In genomic region chr5:448061-448765, GRCh38 we compare ENCODE assay signal across 10 cellular contexts. TPM values are rescaled to one million over a fixed set of nuclear protein-coding genes. Genes with fewer than 3 reads are reported as not detected.
DNase-seq lines count a peak whose midpoint lies in the region; ATAC-seq and TF ChIP-seq lines count a peak whose summit lies in the region.
"Had no signal": no experiment of that assay in that cellular context is flagged by ENCODE, and none has a peak within 500 bp of the region (broad histone marks: within the 10 kb centered on the region; RNA-seq: fewer than 3 reads in every experiment).

No MANE protein-coding gene starts in this region.

- no peak for TF ChIP-seq CTCF in lung (IDR thresholded peaks at IDR 0.05; ENCODE audit: control extremely low read depth, extremely low read depth)
- TF ChIP-seq CTCF in tibial artery (IDR thresholded peaks at IDR 0.05) = no peak
- no peak for TF ChIP-seq CTCF in Caco-2 (IDR thresholded peaks at IDR 0.05; ENCODE audit: insufficient read depth in 1 of 2, low read depth in 1 of 2, low read length in 1 of 2, severe bottlenecking in 1 of 2, unreplicated experiment in 1 of 2)

- peaks cover 79% of the 10 kb centered on the region for H3K36me3 Mint-ChIP-seq in activated naive CD4-positive, alpha-beta T cell treated with anti-CD3 and anti-CD28 coated beads, Interleukin-2, amount 10 ng/mL, durations not matched to agents 7 days and 5 days
- H3K36me3 Mint-ChIP-seq in Caco-2 (ENCODE audit: insufficient read depth, unreplicated experiment) = peaks cover 63% of the 10 kb centered on the region

- ATAC-seq in lung (ENCODE audit: insufficient read depth, low FRiP score) = peak; percentile 64

- peaks cover 46% of the 10 kb centered on the region for H3K4me1 Mint-ChIP-seq in activated naive CD4-positive, alpha-beta T cell treated with anti-CD3 and anti-CD28 coated beads, Interleukin-2, amount 10 ng/mL, durations not matched to agents 7 days and 5 days
- H3K4me1 Mint-ChIP-seq in Caco-2 (ENCODE audit: low read depth, unreplicated experiment) = no peaks in the 10 kb centered on the region

- intact Hi-C loops in tibial artery (cut with DNase I; ENCODE audit: low total_unique reads) = no loop called here
- intact Hi-C loops in Caco-2 (cut with micrococcal nuclease; ENCODE audit: unreplicated experiment) = loop anchor here (10.0 kb wide), 1 partner anchor 167 kb away; the partner anchor contains the start of gene CEP72

- H3K27ac Mint-ChIP-seq in activated naive CD4-positive, alpha-beta T cell treated with anti-CD3 and anti-CD28 coated beads, Interleukin-2, amount 10 ng/mL, durations not matched to agents 7 days and 5 days = peak overlapping the region; percentile 43
- no peak overlapping the region for H3K27ac Mint-ChIP-seq in Caco-2 (ENCODE audit: unreplicated experiment)

- H3K4me3 Mint-ChIP-seq in activated naive CD4-positive, alpha-beta T cell treated with anti-CD3 and anti-CD28 coated beads, Interleukin-2, amount 10 ng/mL, durations not matched to agents 7 days and 5 days = no peak overlapping the region
- no peak overlapping the region for H3K4me3 Mint-ChIP-seq in Caco-2 (ENCODE audit: unreplicated experiment)

- BruUV-seq in Caco-2 (replicated peaks; lab: Mats Ljungman, UMichigan) = no TSS peak

- CTCF ChIA-PET in activated naive CD4-positive, alpha-beta T cell treated with anti-CD3 and anti-CD28 coated beads, Interleukin-2, amount 10 ng/mL, durations not matched to agents 7 days and 5 days (lab: Charles Lee) = interaction anchor here (0.8 kb wide), 1 partner anchor 17 kb away, joined by 3 read pairs; no protein-coding TSS in a partner anchor
- CTCF ChIA-PET in Caco-2 (lab: Charles Lee) = no interaction called here

- H3K36me3 ChIP-seq in lung (ENCODE audit: control insufficient read depth in 2 of 2, insufficient read depth in 2 of 2, low read length in 2 of 2) (peaks cover 23 to 39% of the 10 kb centered on the region in 2 donors), tibial artery (peaks cover 62 to 70% (median 66%) of the 10 kb centered on the region in 3 donors), Caco-2 (ENCODE audit: control insufficient read depth, insufficient read depth, low read length) (peaks cover 10% of the 10 kb centered on the region)

- WGBS in lung, 2 donors = 60 to 83% methylated on average over 17 to 21 of the region's 21 CpGs

- no peak overlapping the region for H3K4me3 ChIP-seq in lung
- H3K4me3 ChIP-seq in tibial artery = no peak overlapping the region
- H3K4me3 ChIP-seq in Caco-2 (ENCODE audit: low read depth, low read length) = no peak overlapping the region

- peaks cover 0 to 8% of the 10 kb centered on the region in 2 donors for H3K9me3 ChIP-seq in lung (ENCODE audit: control insufficient read depth in 2 of 2, insufficient read depth in 1 of 2, low read length in 1 of 2)
- peaks cover 0 to 12% (median 7%) of the 10 kb centered on the region in 3 donors for H3K9me3 ChIP-seq in tibial artery
- peaks cover 5% of the 10 kb centered on the region; the same call in 1 of the 2 replicates for H3K9me3 ChIP-seq in Caco-2

- H3K4me1 ChIP-seq in lung (ENCODE audit: control insufficient read depth in 2 of 2, insufficient read depth in 2 of 2, low read length in 2 of 2) (peaks cover 2 to 14% of the 10 kb centered on the region in 2 donors), tibial artery (peaks cover 0 to 17% (median 10%) of the 10 kb centered on the region in 4 donors), Caco-2 (no peaks in the 10 kb centered on the region)

- H3K9me3 Mint-ChIP-seq in activated naive CD4-positive, alpha-beta T cell treated with anti-CD3 and anti-CD28 coated beads, Interleukin-2, amount 10 ng/mL, durations not matched to agents 7 days and 5 days = peaks cover 27% of the 10 kb centered on the region
- peaks cover 13% of the 10 kb centered on the region for H3K9me3 Mint-ChIP-seq in Caco-2 (ENCODE audit: unreplicated experiment)

- POLR2A ChIA-PET in Caco-2 (lab: Charles Lee) = no interaction called here

- H3K27me3 ChIP-seq in lung (ENCODE audit: control insufficient read depth, insufficient read depth) = no peaks in the 10 kb centered on the region
- no peaks in the 10 kb centered on the region for H3K27me3 ChIP-seq in tibial artery
- H3K27me3 ChIP-seq in Caco-2 (replicated peaks; ENCODE audit: control insufficient read depth, insufficient read depth, low read length) = no peaks in the 10 kb centered on the region

- DNase-seq in activated naive CD4-positive, alpha-beta T cell treated with anti-CD3 and anti-CD28 coated beads, Interleukin-2, amount 10 ng/mL, durations not matched to agents 7 days and 5 days = peak; percentile 12
- DNase-seq in activated naive CD4-positive, alpha-beta T cell (lab: John Stamatoyannopoulos, UW) = no peak
- peak in 34 of 61 donors; percentile 20 to 78 (median 54) for DNase-seq in caudate nucleus (lab: John Stamatoyannopoulos, UW)
- no peak for DNase-seq in lung (ENCODE audit: low spot score)
- peak; percentile 67 to 71 for DNase-seq in tibial artery
- DNase-seq in LoVo (ENCODE audit: low spot score) = no peak
- no peak for DNase-seq in NCI-H748 (lab: John Stamatoyannopoulos, UW; ENCODE audit: unreplicated experiment)
- no peak for DNase-seq in Caco-2
- DNase-seq: RPMI8226 had no signal

- H3K27ac ChIP-seq in caudate nucleus (ENCODE audit: low read depth, low read length) (peak overlapping the region; percentile 59), lung (ENCODE audit: low read depth in 1 of 2, low read length in 1 of 2) (peak overlapping the region in 1 of 2 donors; percentile 47), tibial artery (no peak overlapping the region)

- no peaks in the 10 kb centered on the region for H3K27me3 Mint-ChIP-seq in activated naive CD4-positive, alpha-beta T cell treated with anti-CD3 and anti-CD28 coated beads, Interleukin-2, amount 10 ng/mL, durations not matched to agents 7 days and 5 days
- no peaks in the 10 kb centered on the region for H3K27me3 Mint-ChIP-seq in Caco-2 (ENCODE audit: insufficient read depth, unreplicated experiment)
- H3K27me3 Mint-ChIP-seq: IgD-negative memory B cell had no signal

RNA-seq across cellular contexts. Expression of gene EXOC3, which starts 5.2 kb away (rescaled TPM):
- total RNA-seq in lung = 10 to 100 TPM; 60.5 to 61.0 TPM
- 10 to 100 TPM; 34.8 to 43.2 TPM for polyA plus RNA-seq in lung
- total RNA-seq in Caco-2 (2022) = 41.9 and 44.5 TPM in 2 replicates

Comparison
In these comparisons a context has a peak if more than half of its experiments do, and no peak if none do; other contexts are left out.
1. DNase-seq: peak in activated naive CD4-positive, alpha-beta T cell treated with anti-CD3 and anti-CD28 coated beads, Interleukin-2, amount 10 ng/mL, durations not matched to agents 7 days and 5 days (single experiment), caudate nucleus (34 of 61) and tibial artery (2 of 2); none in activated naive CD4-positive, alpha-beta T cell (0 of 4), lung (single experiment), LoVo (single experiment), NCI-H748 (single experiment) and Caco-2 (0 of 2).